8 cellular contexts compared by ENCODE assay signal in the genomic region with DNA sequence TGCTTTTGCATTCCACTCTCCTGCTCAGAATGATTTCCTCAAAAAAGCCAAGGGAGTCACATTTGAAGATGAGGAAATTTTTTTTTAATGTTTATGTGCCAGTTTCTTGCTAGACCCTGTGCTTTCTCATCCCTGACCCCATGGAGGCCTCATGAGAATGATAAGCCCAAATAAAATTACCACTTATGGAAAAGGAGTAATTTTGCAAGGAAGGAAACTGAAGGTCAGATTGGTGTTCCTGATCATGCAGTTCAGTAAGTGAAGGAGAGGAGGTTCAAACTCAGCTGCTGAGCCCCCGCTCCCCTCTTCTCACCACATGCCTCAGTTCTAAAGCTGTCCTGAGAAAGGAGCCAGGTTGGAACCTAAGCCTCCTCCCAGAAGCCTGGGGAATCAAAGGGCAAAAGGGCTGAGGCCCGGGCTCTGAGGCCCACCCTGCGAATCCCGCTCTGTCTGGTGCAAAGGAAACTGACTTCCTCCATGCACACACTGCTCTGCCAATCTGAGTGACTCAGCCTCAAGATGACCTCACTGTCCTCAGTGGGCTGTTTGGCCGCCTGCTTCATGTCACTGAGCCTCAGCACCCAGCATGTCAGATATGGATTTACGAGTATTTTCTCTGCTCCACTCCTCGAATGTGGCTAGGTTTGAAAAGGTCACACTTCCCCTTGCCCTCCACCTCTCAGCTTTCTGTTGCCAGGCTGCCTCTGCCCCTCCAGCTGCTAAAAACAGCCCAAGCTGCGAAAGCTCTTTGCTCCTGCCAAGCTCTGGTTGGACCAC. TPM values are rescaled to one million over a fixed set of nuclear protein-coding genes. Genes with fewer than 3 reads are reported as not detected.
DNase-seq lines count a peak whose midpoint lies in the region; ATAC-seq and TF ChIP-seq lines count a peak whose summit lies in the region.

No MANE protein-coding gene starts in this region.

- no peak overlapping the region for H3K4me3 ChIP-seq in CD4-positive, CD25-positive, alpha-beta regulatory T cell (ENCODE audit: low read depth, low read length)
- peak overlapping the region in 1 of 2 donors; percentile 9 for H3K4me3 ChIP-seq in tibial artery

- no peaks in the 10 kb centered on the region for H3K9me3 ChIP-seq in CD4-positive, CD25-positive, alpha-beta regulatory T cell (ENCODE audit: control insufficient read depth in 2 of 2, low read length in 2 of 2)
- H3K9me3 ChIP-seq in tibial artery: no peaks in the 10 kb centered on the region

- peaks cover 6% of the 10 kb centered on the region for H3K27me3 Mint-ChIP-seq in CD4-positive, CD25-positive, alpha-beta regulatory T cell

- H3K4me3 Mint-ChIP-seq in CD4-positive, CD25-positive, alpha-beta regulatory T cell: no peak overlapping the region

- H3K27ac ChIP-seq in CD4-positive, CD25-positive, alpha-beta regulatory T cell (ENCODE audit: insufficient read depth, low read length, poor library complexity, severe bottlenecking): no peak overlapping the region
- H3K27ac ChIP-seq in tibial artery: peak overlapping the region; percentile 76 to 88

- no peaks in the 10 kb centered on the region for H3K27me3 ChIP-seq in CD4-positive, CD25-positive, alpha-beta regulatory T cell (ENCODE audit: control insufficient read depth, insufficient read depth, low read length)
- H3K27me3 ChIP-seq in tibial artery: no peaks in the 10 kb centered on the region

- no peaks in the 10 kb centered on the region for H3K9me3 Mint-ChIP-seq in CD4-positive, CD25-positive, alpha-beta regulatory T cell

- DNase-seq in CD4-positive, CD25-positive, alpha-beta regulatory T cell: peak in 1 of 3 donors; percentile 11
- DNase-seq in NOMO-1 treated with dmso at 0.1 percent for 144 hours (lab: John Stamatoyannopoulos, UW; ENCODE audit: unreplicated experiment) (peak; percentile 89), dermis blood vessel endothelial cell (peak; percentile 96), medulla oblongata (ENCODE audit: extremely low spot score) (peak; percentile 37), tibial artery (peak; percentile 86 to 92)
- no peak for DNase-seq in activated CD8-positive, alpha-beta memory T cell treated with anti-CD3 and anti-CD28 coated beads for 24 hours
- no peak for DNase-seq in activated CD8-positive, alpha-beta memory T cell treated with anti-CD3 and anti-CD28 coated beads, Interleukin-2, amount 50 U/mL, for 4 hours

- peak; percentile 48 to 53 for ATAC-seq in CD4-positive, CD25-positive, alpha-beta regulatory T cell (ENCODE audit: low read depth in 2 of 2)
- no peak for ATAC-seq in GM19328 (IDR thresholded peaks at IDR 0.05; ENCODE audit: unreplicated experiment)

- H3K4me1 ChIP-seq in CD4-positive, CD25-positive, alpha-beta regulatory T cell (ENCODE audit: control insufficient read depth, insufficient read depth, low read length, poor library complexity, severe bottlenecking): no peaks in the 10 kb centered on the region
- H3K4me1 ChIP-seq in tibial artery: peaks cover 0 to 39% (median 37%) of the 10 kb centered on the region in 4 donors

- H3K36me3 ChIP-seq in CD4-positive, CD25-positive, alpha-beta regulatory T cell (ENCODE audit: control insufficient read depth, insufficient read depth, low read length): no peaks in the 10 kb centered on the region
- H3K36me3 ChIP-seq in tibial artery: no peaks in the 10 kb centered on the region

- H3K36me3 Mint-ChIP-seq in CD4-positive, CD25-positive, alpha-beta regulatory T cell: no peaks in the 10 kb centered on the region

- no peak overlapping the region for H3K27ac Mint-ChIP-seq in CD4-positive, CD25-positive, alpha-beta regulatory T cell

- no peaks in the 10 kb centered on the region for H3K4me1 Mint-ChIP-seq in CD4-positive, CD25-positive, alpha-beta regulatory T cell

- TF ChIP-seq CTCF in tibial artery (IDR thresholded peaks at IDR 0.05): no peak

- intact Hi-C loops in tibial artery (cut with DNase I; ENCODE audit: low total_unique reads): no loop called here

RNA-seq across cellular contexts. Expression of a gene that starts 56.9 kb away (rescaled TPM):
- 40.8 TPM for total RNA-seq in CD4-positive, CD25-positive, alpha-beta regulatory T cell
- polyA plus RNA-seq in CD4-positive, CD25-positive, alpha-beta regulatory T cell: 10 to 100 TPM in 2 of 4 donors, 1 to 10 TPM in 2; 8.9 to 14.9 (median 12.2) TPM
- 676 and 796 TPM in 2 replicates for total RNA-seq in dermis blood vessel endothelial cell

Comparison
In these comparisons a context has a peak if more than half of its experiments do, and no peak if none do; other contexts are left out.
1. DNase-seq: peak in NOMO-1 treated with dmso at 0.1 percent for 144 hours (single experiment), dermis blood vessel endothelial cell (single experiment), medulla oblongata (single experiment) and tibial artery (2 of 2); none in activated CD8-positive, alpha-beta memory T cell treated with anti-CD3 and anti-CD28 coated beads for 24 hours (single experiment) and activated CD8-positive, alpha-beta memory T cell treated with anti-CD3 and anti-CD28 coated beads, Interleukin-2, amount 50 U/mL, for 4 hours (single experiment).
2. RNA of a gene that starts 56.9 kb away (total RNA-seq): 676 to 796 TPM in dermis blood vessel endothelial cell; 40.8 TPM in CD4-positive, CD25-positive, alpha-beta regulatory T cell (single experiment); every median in the first group is over 10 times any median in the second.